Comparison of ENCODE assay signal across 8 cellular contexts in genomic region chr19:52943134-52943883, GRCh38. TPM values are rescaled to one million over a fixed set of nuclear protein-coding genes. Genes with fewer than 3 reads are reported as not detected.
A peak's percentile ranks its signal among the peaks of the same experiment; 100 is the strongest.
DNase-seq lines count a peak whose midpoint lies in the region; ATAC-seq and TF ChIP-seq lines count a peak whose summit lies in the region.

No MANE protein-coding gene starts in this region.

- H3K79me2 ChIP-seq in Loucy (ENCODE audit: insufficient read depth, low read length), result peaks cover 30% of the 10 kb centered on the region; the same call in 1 of the 2 replicates
- peaks cover 25% of the 10 kb centered on the region for H3K79me2 ChIP-seq in neural progenitor cell (ENCODE audit: low read depth)

- H3K9me3 ChIP-seq in Loucy (ENCODE audit: insufficient read depth, low read depth, low read length) (no peaks in the 10 kb centered on the region; the same call in 1 of the 2 replicates), neural progenitor cell (ENCODE audit: low read depth) (peaks cover 4% of the 10 kb centered on the region)
- peaks cover 22% of the 10 kb centered on the region for H3K9me3 ChIP-seq in effector memory CD4-positive, alpha-beta T cell (ENCODE audit: control insufficient read depth, low read length)

- peak overlapping the region in 1 of 7 donors; percentile 85 for H3K27ac Mint-ChIP-seq in CD14-positive monocyte
- H3K27ac Mint-ChIP-seq in neural progenitor cell, result no peak overlapping the region

- H2AFZ ChIP-seq in Loucy (ENCODE audit: low read length) (peak overlapping the region; percentile 77; the same call in 1 of the 2 replicates), neural progenitor cell (replicated peaks) (no peak overlapping the region)

- H3K9me2 ChIP-seq in Loucy (replicated peaks; ENCODE audit: low read depth, low read length), result no peaks in the 10 kb centered on the region

- peak overlapping the region; percentile 57 for H3K27ac ChIP-seq in effector memory CD4-positive, alpha-beta T cell (ENCODE audit: insufficient read depth, low read length, poor library complexity, severe bottlenecking)
- no peak overlapping the region for H3K27ac ChIP-seq in neural progenitor cell

- ATAC-seq in sciatic nerve, result no peak

- H3F3A ChIP-seq in Loucy (ENCODE audit: low read depth) (no peaks in the 10 kb centered on the region), neural progenitor cell (ENCODE audit: low read depth) (peaks cover 54% of the 10 kb centered on the region)

- H3K9ac ChIP-seq in Loucy (ENCODE audit: low read depth, low read length, poor library complexity, severe bottlenecking) (peak overlapping the region; percentile 74), neural progenitor cell (no peak overlapping the region)

- H4K20me1 ChIP-seq in Loucy (ENCODE audit: insufficient read depth, low read length, poor library complexity, severe bottlenecking) (no peaks in the 10 kb centered on the region), neural progenitor cell (ENCODE audit: low read depth) (peaks cover 2% of the 10 kb centered on the region)

- no peak for TF ChIP-seq CTCF in CD14-positive monocyte (IDR thresholded peaks at IDR 0.05)
- TF ChIP-seq CTCF in Loucy (conservative IDR thresholded peaks at IDR 0.05; ENCODE audit: low read length), result no peak
- no peak for TF ChIP-seq CTCF in neural progenitor cell (IDR thresholded peaks at IDR 0.05)

- peak overlapping the region; percentile 90 for H3K4me2 ChIP-seq in Loucy (ENCODE audit: low read depth, low read length, poor library complexity, severe bottlenecking)
- peak overlapping the region; percentile 79 for H3K4me2 ChIP-seq in neural progenitor cell

- H3K27me3 Mint-ChIP-seq in CD14-positive monocyte (ENCODE audit: low read depth in 3 of 3) (peaks cover 3 to 10% (median 9%) of the 10 kb centered on the region in 3 donors), neural progenitor cell (ENCODE audit: insufficient read depth, low read depth) (peaks cover 15% of the 10 kb centered on the region)

- H3K4me3 ChIP-seq in Loucy (ENCODE audit: low read length, poor library complexity, severe bottlenecking), result peak overlapping the region; percentile 92
- peak overlapping the region; percentile 67 for H3K4me3 ChIP-seq in effector memory CD4-positive, alpha-beta T cell (ENCODE audit: insufficient read depth, low read depth, low read length, poor library complexity, severe bottlenecking)
- peak overlapping the region; percentile 98 for H3K4me3 ChIP-seq in neural progenitor cell

- H3K4me1 Mint-ChIP-seq in CD14-positive monocyte, result peaks cover 44% of the 10 kb centered on the region
- H3K4me1 Mint-ChIP-seq in neural progenitor cell, result peaks cover 10% of the 10 kb centered on the region

- H3K36me3 Mint-ChIP-seq in CD14-positive monocyte, result peaks cover 0 to 2% of the 10 kb centered on the region in 2 donors
- peaks cover 26% of the 10 kb centered on the region for H3K36me3 Mint-ChIP-seq in neural progenitor cell

- peaks cover 24 to 49% (median 48%) of the 10 kb centered on the region in 7 donors for H3K9me3 Mint-ChIP-seq in CD14-positive monocyte
- H3K9me3 Mint-ChIP-seq in neural progenitor cell, result peaks cover 43% of the 10 kb centered on the region

- DNase-seq in CD14-positive monocyte (ENCODE audit: low spot score) (no peak), neural progenitor cell (ENCODE audit: low spot score) (no peak), COLO668 (lab: John Stamatoyannopoulos, UW; ENCODE audit: unreplicated experiment) (no peak), cerebellum (ENCODE audit: low spot score) (no peak), sciatic nerve (ENCODE audit: low spot score) (no peak), NCI-H748 treated with DMSO at 0.1 percent for 48 hours (lab: John Stamatoyannopoulos, UW) (no peak)
- no peak for DNase-seq in effector memory CD4-positive, alpha-beta T cell

- H3K4me1 ChIP-seq in Loucy (ENCODE audit: insufficient read depth, low read length, poor library complexity, severe bottlenecking) (peaks cover 30% of the 10 kb centered on the region), neural progenitor cell (peaks cover 11% of the 10 kb centered on the region)
- H3K4me1 ChIP-seq in effector memory CD4-positive, alpha-beta T cell (ENCODE audit: control insufficient read depth, insufficient read depth, low read length, poor library complexity, severe bottlenecking), result peaks cover 7% of the 10 kb centered on the region

- intact Hi-C loops in CD14-positive monocyte (cut with micrococcal nuclease) (loop anchor here in 1 of 2 donors (2.0 to 10.0 kb wide), 4 partner anchors 21 to 254 kb away; partner anchors contain the start of genes ZNF320, ZNF600 and ZNF888), sciatic nerve (cut with DNase I) (no loop called here)

- H3K27me3 ChIP-seq in Loucy (ENCODE audit: insufficient read depth, low read length, poor library complexity, severe bottlenecking) (no peaks in the 10 kb centered on the region), neural progenitor cell (no peaks in the 10 kb centered on the region)
- H3K27me3 ChIP-seq in effector memory CD4-positive, alpha-beta T cell (replicated peaks; ENCODE audit: control insufficient read depth, insufficient read depth, low read length, poor library complexity, severe bottlenecking), result no peaks in the 10 kb centered on the region

- peak overlapping the region; percentile 95 to 100 for H3K4me3 Mint-ChIP-seq in CD14-positive monocyte
- H3K4me3 Mint-ChIP-seq in neural progenitor cell, result peak overlapping the region; percentile 90

- H3K36me3 ChIP-seq in Loucy (ENCODE audit: insufficient read depth, low read length) (no peaks in the 10 kb centered on the region), neural progenitor cell (no peaks in the 10 kb centered on the region)
- no peaks in the 10 kb centered on the region for H3K36me3 ChIP-seq in effector memory CD4-positive, alpha-beta T cell (ENCODE audit: control insufficient read depth, insufficient read depth, low read length)

RNA-seq across cellular contexts. Expression of gene ZNF816, which starts 19.4 kb away (rescaled TPM):
- 1 to 10 TPM; 2.0 to 4.3 TPM for polyA plus RNA-seq in CD14-positive monocyte
- 22.9 and 27.7 TPM in 2 replicates for total RNA-seq in neural progenitor cell (ENCODE audit: low replicate concordance)
- total RNA-seq in cerebellum, result 8.9 TPM
- total RNA-seq in sciatic nerve, result 10.7 TPM

RNA-seq across cellular contexts. Expression of gene ZNF888, which starts 20.1 kb away (rescaled TPM):
- polyA plus RNA-seq in CD14-positive monocyte, result 1 to 10 TPM in 1 of 2 donors, under 1 TPM in 1; 0.71 to 1.4 TPM
- total RNA-seq in neural progenitor cell (ENCODE audit: low replicate concordance), result 8.9 and 11.6 TPM in 2 replicates
- total RNA-seq in cerebellum, result 3.4 TPM
- 4.8 TPM for total RNA-seq in sciatic nerve

RNA-seq across cellular contexts. Expression of gene ZNF320, which starts 45.9 kb away (rescaled TPM):
- 1 to 10 TPM; 1.6 to 4.4 TPM for polyA plus RNA-seq in CD14-positive monocyte
- total RNA-seq in neural progenitor cell (ENCODE audit: low replicate concordance) (30.1 and 35.5 TPM in 2 replicates), cerebellum (34.3 TPM), sciatic nerve (12.1 TPM)
